11 cellular contexts compared by ENCODE assay signal in the genomic region with DNA sequence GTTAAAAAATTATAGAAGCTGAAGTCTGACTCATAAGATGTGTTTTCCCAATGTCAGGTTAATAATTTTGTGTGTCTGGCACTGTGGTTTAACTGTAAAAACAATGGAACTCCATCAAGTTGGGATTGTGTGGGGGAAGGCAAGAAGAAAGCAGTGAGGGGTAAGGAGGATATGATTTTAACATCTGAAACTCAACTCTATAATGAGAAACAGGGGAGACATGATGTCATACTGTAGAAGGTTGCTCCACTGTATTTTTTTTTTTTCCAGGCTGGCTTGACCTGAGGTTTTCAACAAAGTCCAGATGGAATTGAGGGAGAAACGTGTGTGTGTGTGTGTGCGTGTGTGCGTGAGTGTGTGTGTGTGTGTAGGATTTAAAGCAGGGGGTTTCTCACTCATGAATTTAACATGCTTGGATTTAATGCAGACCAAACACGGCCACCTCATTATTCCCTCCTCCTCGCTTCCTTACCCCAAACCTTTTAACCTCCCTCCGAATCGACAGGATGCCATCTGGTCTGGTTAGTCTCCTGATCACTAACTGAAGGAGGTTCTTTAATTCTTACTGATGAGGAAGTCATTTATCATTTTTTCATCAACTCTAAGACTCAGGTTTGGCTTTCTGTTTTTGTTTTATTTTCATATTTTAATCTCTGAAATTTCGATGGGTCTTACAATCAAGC.
DNase-seq lines count a peak whose midpoint lies in the region; ATAC-seq and TF ChIP-seq lines count a peak whose summit lies in the region.
"Had no signal": no experiment of that assay in that cellular context is flagged by ENCODE, and none has a peak within 500 bp of the region (broad histone marks: within the 10 kb centered on the region; RNA-seq: fewer than 3 reads in every experiment).

No MANE protein-coding gene starts in this region.

- ATAC-seq in natural killer cell treated with Interleukin-12 subunit alpha and Interleukin-12 subunit beta and Interleukin-15 and Interleukin-18, amount 100 ng/mL, for 72 hours, result no peak

- no peak overlapping the region for H3K27ac Mint-ChIP-seq in natural killer cell treated with Interleukin-12 subunit alpha and Interleukin-12 subunit beta and Interleukin-15 and Interleukin-18, amount 100 ng/mL, for 72 hours

- H3K36me3 Mint-ChIP-seq in natural killer cell treated with Interleukin-12 subunit alpha and Interleukin-12 subunit beta and Interleukin-15 and Interleukin-18, amount 100 ng/mL, for 72 hours, result no peaks in the 10 kb centered on the region

- peaks cover 0 to 10% of the 10 kb centered on the region in 2 donors for H3K27me3 Mint-ChIP-seq in natural killer cell treated with Interleukin-12 subunit alpha and Interleukin-12 subunit beta and Interleukin-15 and Interleukin-18, amount 100 ng/mL, for 72 hours

- H3K4me3 ChIP-seq in epithelial cell of proximal tubule (ENCODE audit: low read depth, low read length), result no peak overlapping the region
- H3K4me3 ChIP-seq: PC-9 had no signal

- no peak overlapping the region for H3K4me3 Mint-ChIP-seq in natural killer cell treated with Interleukin-12 subunit alpha and Interleukin-12 subunit beta and Interleukin-15 and Interleukin-18, amount 100 ng/mL, for 72 hours

- no peaks in the 10 kb centered on the region for H3K4me1 Mint-ChIP-seq in natural killer cell treated with Interleukin-12 subunit alpha and Interleukin-12 subunit beta and Interleukin-15 and Interleukin-18, amount 100 ng/mL, for 72 hours (ENCODE audit: low read depth in 2 of 2)

- no peak for TF ChIP-seq CTCF in epithelial cell of proximal tubule (conservative IDR thresholded peaks at IDR 0.05; ENCODE audit: low read depth, low read length)

- peaks cover 11% of the 10 kb centered on the region for H3K9me3 Mint-ChIP-seq in natural killer cell treated with Interleukin-12 subunit alpha and Interleukin-12 subunit beta and Interleukin-15 and Interleukin-18, amount 100 ng/mL, for 72 hours

- DNase-seq in GM04503 (ENCODE audit: low read depth) (peak; percentile 79), NCI-H69 (lab: John Stamatoyannopoulos, UW) (peak; percentile 32), epithelial cell of proximal tubule (ENCODE audit: low read depth) (peak; percentile 98), renal cortical epithelial cell (ENCODE audit: low read depth) (peak; percentile 99), iPS-NIHi11 (ENCODE audit: low spot score) (no peak)
- no peak for DNase-seq in natural killer cell treated with Interleukin-12 subunit alpha and Interleukin-12 subunit beta and Interleukin-15 and Interleukin-18, amount 100 ng/mL, for 72 hours (ENCODE audit: low spot score)
- no peak for DNase-seq in activated naive CD4-positive, alpha-beta T cell (lab: John Stamatoyannopoulos, UW)
- DNase-seq: activated T-cell treated with anti-CD3 and anti-CD28 coated beads, Interleukin-2, amount 50 U/mL, for 48 hours; NCI-H1417; PC-9; stimulated activated naive CD4-positive, alpha-beta T cell treated with Interleukin-2 at 50 U/mL for 16 hours had no signal

Comparison
In these comparisons a context has a peak if more than half of its experiments do, and no peak if none do; other contexts are left out.
1. DNase-seq: peak in GM04503 (single experiment), NCI-H69 (single experiment), epithelial cell of proximal tubule (single experiment) and renal cortical epithelial cell (single experiment); none in natural killer cell treated with Interleukin-12 subunit alpha and Interleukin-12 subunit beta and Interleukin-15 and Interleukin-18, amount 100 ng/mL, for 72 hours (single experiment), iPS-NIHi11 (single experiment) and activated naive CD4-positive, alpha-beta T cell (0 of 4).